In genomic region chr2:10814571-10815331, GRCh38 we compare ENCODE assay signal across 2 cellular contexts.
TF ChIP-seq lines count a peak whose summit lies in the region.

No MANE protein-coding gene starts in this region.

TF ChIP-seq in HCT116, 20 proteins besides CTCF, POLR2A, EP300 and RAD21 (continued from another document):
- TF ChIP-seq REST (IDR thresholded peaks at IDR 0.05; ENCODE audit: low read depth) (no peak), ZFX (IDR thresholded peaks at IDR 0.05) (no peak), POLR2AphosphoS5 (IDR thresholded peaks at IDR 0.05; ENCODE audit: low read depth, low read length) (no peak), ATF3 (IDR thresholded peaks at IDR 0.05) (no peak), MAX (IDR thresholded peaks at IDR 0.05) (no peak), YY1 (IDR thresholded peaks at IDR 0.05; ENCODE audit: extremely low read depth, insufficient replicate concordance, low read depth, low read length) (no peak), CBX3 (IDR thresholded peaks at IDR 0.05; ENCODE audit: low read depth) (no peak), ELF1 (IDR thresholded peaks at IDR 0.05; ENCODE audit: borderline replicate concordance, low read depth) (no peak), SIN3A (IDR thresholded peaks at IDR 0.05; ENCODE audit: low read depth) (no peak), EZH2phosphoT487 (IDR thresholded peaks at IDR 0.05; ENCODE audit: borderline replicate concordance) (no peak), EZH2 (IDR thresholded peaks at IDR 0.05) (no peak)

TF ChIP-seq in HEK293T, 16 proteins besides CTCF, POLR2A, EP300 and RAD21 (continued from another document):
- TF ChIP-seq PKNOX1 (IDR thresholded peaks at IDR 0.05): no peak
